ENCODE assay signal across 8 cellular contexts in genomic region chr16:74726736-74727135, GRCh38. TPM values are rescaled to one million over a fixed set of nuclear protein-coding genes. Genes with fewer than 3 reads are reported as not detected.
A peak's percentile ranks its signal among the peaks of the same experiment; 100 is the strongest.
DNase-seq lines count a peak whose midpoint lies in the region; ATAC-seq and TF ChIP-seq lines count a peak whose summit lies in the region.

No MANE protein-coding gene starts in this region.

- H3K4me1 Mint-ChIP-seq in activated naive CD8-positive, alpha-beta T cell treated with anti-CD3 and anti-CD28 coated beads, Interleukin-2, amount 50 U/mL, for 24 hours: peaks cover 8% of the 10 kb centered on the region
- H3K4me1 Mint-ChIP-seq in nephron: no peaks in the 10 kb centered on the region

- H3K4me3 ChIP-seq in thyroid gland (replicated peaks in 1 of 3): no peak overlapping the region

- H3K4me3 Mint-ChIP-seq in activated naive CD8-positive, alpha-beta T cell treated with anti-CD3 and anti-CD28 coated beads, Interleukin-2, amount 50 U/mL, for 24 hours: no peak overlapping the region
- H3K4me3 Mint-ChIP-seq in nephron: no peak overlapping the region

- no peaks in the 10 kb centered on the region for H3K4me1 ChIP-seq in thyroid gland

- H3K27me3 ChIP-seq in thyroid gland: no peaks in the 10 kb centered on the region

- no peaks in the 10 kb centered on the region for H3K36me3 Mint-ChIP-seq in activated naive CD8-positive, alpha-beta T cell treated with anti-CD3 and anti-CD28 coated beads, Interleukin-2, amount 50 U/mL, for 24 hours (ENCODE audit: low read depth)
- no peaks in the 10 kb centered on the region for H3K36me3 Mint-ChIP-seq in nephron (ENCODE audit: low read depth)

- no peak for TF ChIP-seq POLR2A in thyroid gland (IDR thresholded peaks at IDR 0.05)

- WGBS in thyroid gland, 2 donors: 58 to 80% methylated on average over 2 of the region's 2 CpGs

- H3K27me3 Mint-ChIP-seq in activated naive CD8-positive, alpha-beta T cell treated with anti-CD3 and anti-CD28 coated beads, Interleukin-2, amount 50 U/mL, for 24 hours: no peaks in the 10 kb centered on the region
- H3K27me3 Mint-ChIP-seq in nephron (ENCODE audit: low read depth): peaks cover 9% of the 10 kb centered on the region

- no peak overlapping the region for H3K27ac Mint-ChIP-seq in activated naive CD8-positive, alpha-beta T cell treated with anti-CD3 and anti-CD28 coated beads, Interleukin-2, amount 50 U/mL, for 24 hours
- no peak overlapping the region for H3K27ac Mint-ChIP-seq in nephron

- H3K36me3 ChIP-seq in thyroid gland: no peaks in the 10 kb centered on the region

- no peaks in the 10 kb centered on the region for H3K9me3 ChIP-seq in thyroid gland

- TF ChIP-seq CTCF in nephron (IDR thresholded peaks at IDR 0.05; ENCODE audit: unreplicated experiment in 3 of 3) (peak in 2 of 3 experiments; percentile 15 to 21), thyroid gland (IDR thresholded peaks at IDR 0.05) (peak in 1 of 6 experiments; percentile 18)

- intact Hi-C loops in thyroid gland (cut with DNase I): no loop called here

- DNase-seq in DMS 273 treated with DMSO at 0.1 percent for 48 hours (lab: John Stamatoyannopoulos, UW) (peak; percentile 3), LHCN-M2 (ENCODE audit: low read depth) (peak; percentile 29), thyroid gland (no peak), HCEC 1CT (no peak), Ammon's horn (ENCODE audit: low spot score) (no peak)
- peak; percentile 53 for DNase-seq in activated naive CD8-positive, alpha-beta T cell treated with anti-CD3 and anti-CD28 coated beads, Interleukin-2, amount 50 U/mL, for 24 hours

- H3K27ac ChIP-seq in thyroid gland: no peak overlapping the region

- peaks cover 11% of the 10 kb centered on the region for H3K9me3 Mint-ChIP-seq in activated naive CD8-positive, alpha-beta T cell treated with anti-CD3 and anti-CD28 coated beads, Interleukin-2, amount 50 U/mL, for 24 hours
- no peaks in the 10 kb centered on the region for H3K9me3 Mint-ChIP-seq in nephron

- ATAC-seq in activated naive CD8-positive, alpha-beta T cell treated with anti-CD3 and anti-CD28 coated beads, Interleukin-2, amount 50 U/mL, for 24 hours: peak; percentile 10
- no peak for ATAC-seq in GM19452 (IDR thresholded peaks at IDR 0.05; ENCODE audit: unreplicated experiment)

RNA-seq across cellular contexts. Expression of gene MLKL, which starts 26.1 kb away (rescaled TPM):
- total RNA-seq in LHCN-M2 (2014; rRNA removed) (9.4 and 10.4 TPM in 2 replicates), thyroid gland (10 to 100 TPM in 1 of 4 donors, 1 to 10 TPM in 3; 6.0 to 12.0 (median 9.9) TPM)
- 4.1 TPM for polyA plus RNA-seq in LHCN-M2 (2012)

RNA-seq across cellular contexts. Expression of gene FA2H, which starts 47.9 kb away (rescaled TPM):
- total RNA-seq in LHCN-M2 (2014; rRNA removed): 0.06 TPM in 1 of 2 replicates, not detected in the other
- not detected for polyA plus RNA-seq in LHCN-M2 (2012)
- total RNA-seq in thyroid gland: 1 to 10 TPM; 1.2 to 4.2 (median 2.0) TPM

Comparison
In these comparisons a context has a peak if more than half of its experiments do, and no peak if none do; other contexts are left out.
1. DNase-seq: peak in DMS 273 treated with DMSO at 0.1 percent for 48 hours (single experiment), LHCN-M2 (single experiment) and activated naive CD8-positive, alpha-beta T cell treated with anti-CD3 and anti-CD28 coated beads, Interleukin-2, amount 50 U/mL, for 24 hours (single experiment); none in thyroid gland (0 of 2), HCEC 1CT (single experiment) and Ammon's horn (single experiment).